8 cellular contexts compared by ENCODE assay signal in genomic region chr6:31791324-31792089, GRCh38. TPM values are rescaled to one million over a fixed set of nuclear protein-coding genes. Genes with fewer than 3 reads are reported as not detected.
A peak's percentile ranks its signal among the peaks of the same experiment; 100 is the strongest.
DNase-seq lines count a peak whose midpoint lies in the region; ATAC-seq, FAIRE-seq and TF ChIP-seq lines count a peak whose summit lies in the region.

No MANE protein-coding gene starts in this region.

- no peak for FAIRE-seq in HTR-8/SVneo (lab: Jason Lieb, UNC)

- H3K36me3 Mint-ChIP-seq in dendritic cell treated with granulocyte-macrophage colony-stimulating factor and Interleukin-4, amounts not matched to agents 40 ng/mL and 50 ng/mL, for 4 days (ENCODE audit: low read depth): peaks cover 71% of the 10 kb centered on the region
- peaks cover 2 to 43% (median 4%) of the 10 kb centered on the region in 3 donors for H3K36me3 Mint-ChIP-seq in naive thymus-derived CD8-positive, alpha-beta T cell

- DNase-seq in SHP77 (lab: John Stamatoyannopoulos, UW): peak; percentile 43 to 54
- DNase-seq in SHP77 treated with DMSO at 0.1 percent for 48 hours (lab: John Stamatoyannopoulos, UW): no peak
- peak; percentile 71 for DNase-seq in HTR-8/SVneo (ENCODE audit: insufficient read length, low spot score)
- DNase-seq in RWPE1 (ENCODE audit: low spot score): no peak
- DNase-seq in naive thymus-derived CD8-positive, alpha-beta T cell: peak in 2 of 10 donors; percentile 36 to 40

- no peak overlapping the region for H3K4me3 Mint-ChIP-seq in dendritic cell treated with granulocyte-macrophage colony-stimulating factor and Interleukin-4, amounts not matched to agents 40 ng/mL and 50 ng/mL, for 4 days
- peak overlapping the region in 2 of 10 donors; percentile 37 to 49 for H3K4me3 Mint-ChIP-seq in naive thymus-derived CD8-positive, alpha-beta T cell

- H3K27ac ChIP-seq in RWPE1: peak overlapping the region; percentile 89

- H3K27me3 Mint-ChIP-seq in dendritic cell treated with granulocyte-macrophage colony-stimulating factor and Interleukin-4, amounts not matched to agents 40 ng/mL and 50 ng/mL, for 4 days: no peaks in the 10 kb centered on the region
- H3K27me3 Mint-ChIP-seq in naive thymus-derived CD8-positive, alpha-beta T cell: no peaks in the 10 kb centered on the region

- peak overlapping the region; percentile 88 for H3K27ac Mint-ChIP-seq in dendritic cell treated with granulocyte-macrophage colony-stimulating factor and Interleukin-4, amounts not matched to agents 40 ng/mL and 50 ng/mL, for 4 days
- H3K27ac Mint-ChIP-seq in naive thymus-derived CD8-positive, alpha-beta T cell: peak overlapping the region in 9 of 10 donors; percentile 14 to 84 (median 56)

- peak; percentile 61 for TF ChIP-seq CTCF in RWPE1 (conservative IDR thresholded peaks at IDR 0.05; ENCODE audit: low read depth)

- no peak for ATAC-seq in naive thymus-derived CD8-positive, alpha-beta T cell
- ATAC-seq in GM21360 (IDR thresholded peaks at IDR 0.05; ENCODE audit: unreplicated experiment) (no peak), HG03457 (IDR thresholded peaks at IDR 0.05; ENCODE audit: unreplicated experiment) (no peak)

- intact Hi-C loops in dendritic cell treated with granulocyte-macrophage colony-stimulating factor and Interleukin-4, amounts not matched to agents 40 ng/mL and 50 ng/mL, for 4 days (cut with micrococcal nuclease): loop anchor here (5.0 kb wide), 1 partner anchor 41 kb away; no protein-coding TSS in a partner anchor

- CTCF ChIA-PET in RWPE1 (lab: Yijun Ruan, JAX): interaction anchor here (0.5 to 1.2 kb wide), 9 partner anchors 9 to 76 kb away, joined by 3 to 8 read pairs (median 3); partner anchors contain the start of gene LSM2

- H3K4me1 Mint-ChIP-seq in dendritic cell treated with granulocyte-macrophage colony-stimulating factor and Interleukin-4, amounts not matched to agents 40 ng/mL and 50 ng/mL, for 4 days (ENCODE audit: low read depth): peaks cover 56% of the 10 kb centered on the region
- H3K4me1 Mint-ChIP-seq in naive thymus-derived CD8-positive, alpha-beta T cell: peaks cover 11 to 36% (median 28%) of the 10 kb centered on the region in 4 donors

- POLR2A ChIA-PET in RWPE1 (lab: Yijun Ruan, JAX; ENCODE audit: low non-redundant PET): no interaction called here
- POLR2A ChIA-PET in naive thymus-derived CD8-positive, alpha-beta T cell (lab: Charles Lee): interaction anchor here (0.5 to 0.8 kb wide), 2 partner anchors 13 to 16 kb away, joined by 3 to 4 read pairs; partner anchors contain the start of gene LSM2

- H3K9me3 Mint-ChIP-seq in dendritic cell treated with granulocyte-macrophage colony-stimulating factor and Interleukin-4, amounts not matched to agents 40 ng/mL and 50 ng/mL, for 4 days: no peaks in the 10 kb centered on the region
- no peaks in the 10 kb centered on the region for H3K9me3 Mint-ChIP-seq in naive thymus-derived CD8-positive, alpha-beta T cell

RNA-seq across cellular contexts. Expression of gene VARS1, which starts 4.0 kb away (rescaled TPM):
- 10 to 100 TPM; 37.6 to 40.3 TPM for total RNA-seq in naive thymus-derived CD8-positive, alpha-beta T cell
- polyA plus RNA-seq in naive thymus-derived CD8-positive, alpha-beta T cell: 10 to 100 TPM; 27.5 to 37.8 (median 30.3) TPM

RNA-seq across cellular contexts. Expression of gene VWA7, which starts 14.4 kb away (rescaled TPM):
- total RNA-seq in naive thymus-derived CD8-positive, alpha-beta T cell: under 1 TPM; 0.47 to 0.52 TPM
- under 1 TPM in 1 of 3 donors, not detected in 2; 0.34 TPM for polyA plus RNA-seq in naive thymus-derived CD8-positive, alpha-beta T cell

RNA-seq across cellular contexts. Expression of gene LSM2, which starts 15.3 kb away (rescaled TPM):
- total RNA-seq in naive thymus-derived CD8-positive, alpha-beta T cell: 10 to 100 TPM; 28.9 to 31.9 TPM
- 10 to 100 TPM; 67.1 to 80.3 (median 77.9) TPM for polyA plus RNA-seq in naive thymus-derived CD8-positive, alpha-beta T cell

RNA-seq across cellular contexts. Expression of gene HSPA1L, which starts 23.6 kb away (rescaled TPM):
- 1 to 10 TPM; 3.5 to 4.0 TPM for total RNA-seq in naive thymus-derived CD8-positive, alpha-beta T cell
- polyA plus RNA-seq in naive thymus-derived CD8-positive, alpha-beta T cell: 1 to 10 TPM in 2 of 3 donors, under 1 TPM in 1; 0.56 to 1.6 (median 1.6) TPM

RNA-seq across cellular contexts. Expression of gene HSPA1A, which starts 23.8 kb away (rescaled TPM):
- 10 to 100 TPM; 54.8 to 56.9 TPM for total RNA-seq in naive thymus-derived CD8-positive, alpha-beta T cell
- polyA plus RNA-seq in naive thymus-derived CD8-positive, alpha-beta T cell: 10 to 100 TPM in 2 of 3 donors, 1 to 10 TPM in 1; 6.9 to 17.3 (median 11.4) TPM

Comparison
In these comparisons a context has a peak if more than half of its experiments do, and no peak if none do; other contexts are left out.
1. DNase-seq: peak in SHP77 (2 of 2) and HTR-8/SVneo (single experiment); none in SHP77 treated with DMSO at 0.1 percent for 48 hours (single experiment) and RWPE1 (single experiment).